ENCODE assay signal across 15 cellular contexts in genomic region chr5:73338201-73339126, GRCh38.
A peak's percentile ranks its signal among the peaks of the same experiment; 100 is the strongest.
DNase-seq lines count a peak whose midpoint lies in the region; ATAC-seq and TF ChIP-seq lines count a peak whose summit lies in the region.
"Had no signal": no experiment of that assay in that cellular context is flagged by ENCODE, and none has a peak within 500 bp of the region (broad histone marks: within the 10 kb centered on the region; RNA-seq: fewer than 3 reads in every experiment).

No MANE protein-coding gene starts in this region.

- no peak for DNase-seq in HEK293T (ENCODE audit: extremely low spot score)
- no peak for DNase-seq in WTC11 (ENCODE audit: low spot score)
- peak; percentile 83 for DNase-seq in iris pigment epithelial cell (ENCODE audit: low read depth)
- no peak for DNase-seq in amygdala (lab: John Stamatoyannopoulos, UW)
- no peak for DNase-seq in GM13977 (ENCODE audit: low spot score)
- DNase-seq: activated CD4-positive, alpha-beta memory T cell treated with anti-CD3 and anti-CD28 coated beads, Interleukin-2, amount 10 ng/mL, durations not matched to agents 7 days and 5 days; activated naive CD8-positive, alpha-beta T cell treated with anti-CD3 and anti-CD28 coated beads, Interleukin-2, amount 10 ng/mL, durations not matched to agents 7 days and 5 days; mesendoderm; NCI-H2029; SIG-M5; spleen had no signal

- TF ChIP-seq CTCF in 22Rv1 (IDR thresholded peaks at IDR 0.05) (no peak), WTC11 (IDR thresholded peaks at IDR 0.05) (no peak), GM13977 (IDR thresholded peaks at IDR 0.05; ENCODE audit: extremely low read depth, insufficient read depth, missing control alignments) (no peak)

- H3K27ac Mint-ChIP-seq in WTC11: no peak overlapping the region
- H3K27ac Mint-ChIP-seq: activated CD4-positive, alpha-beta memory T cell treated with anti-CD3 and anti-CD28 coated beads, Interleukin-2, amount 10 ng/mL, durations not matched to agents 7 days and 5 days; activated naive CD8-positive, alpha-beta T cell treated with anti-CD3 and anti-CD28 coated beads, Interleukin-2, amount 10 ng/mL, durations not matched to agents 7 days and 5 days had no signal

- in situ Hi-C loops in GM13977 (cut with MboI; ENCODE audit: low pct_unique_long_range_greater_than_20kb, low sequenced_read_pairs, unreplicated experiment): no loop called here

- H3K27ac ChIP-seq in 22Rv1: peak overlapping the region; percentile 82
- H3K27ac ChIP-seq: BLaER1, spleen had no signal

- CTCF ChIA-PET in HEK293T (lab: Yijun Ruan, JAX) (interaction anchor here (0.5 kb wide), 1 partner anchor 17 kb away, joined by 3 read pairs; no protein-coding TSS in a partner anchor), WTC11 (lab: Charles Lee) (interaction anchor here (0.6 to 0.8 kb wide), 3 partner anchors 26 to 341 kb away, joined by 3 to 4 read pairs (median 3); no protein-coding TSS in a partner anchor)

- no peak overlapping the region for H3K4me3 Mint-ChIP-seq in WTC11
- H3K4me3 Mint-ChIP-seq: activated CD4-positive, alpha-beta memory T cell treated with anti-CD3 and anti-CD28 coated beads, Interleukin-2, amount 10 ng/mL, durations not matched to agents 7 days and 5 days; activated naive CD8-positive, alpha-beta T cell treated with anti-CD3 and anti-CD28 coated beads, Interleukin-2, amount 10 ng/mL, durations not matched to agents 7 days and 5 days had no signal

- H3K27me3 Mint-ChIP-seq in WTC11 (ENCODE audit: low read depth): peaks cover 6% of the 10 kb centered on the region

- ATAC-seq in WTC11 (peak; percentile 32; the same call in 1 of the 2 replicates), GM19455 (IDR thresholded peaks at IDR 0.05; ENCODE audit: unreplicated experiment) (no peak), GM21367 (IDR thresholded peaks at IDR 0.05; ENCODE audit: unreplicated experiment) (no peak)

- POLR2A ChIA-PET in HEK293T (lab: Yijun Ruan, JAX) (interaction anchor here (0.9 to 1.4 kb wide), 3 partner anchors 9 to 110 kb away, joined by 3 to 8 read pairs (median 4); partner anchors contain the start of gene FOXD1), WTC11 (lab: Charles Lee) (no interaction called here)

- H3K4me1 Mint-ChIP-seq in WTC11: peaks cover 13% of the 10 kb centered on the region
- H3K4me1 Mint-ChIP-seq: activated CD4-positive, alpha-beta memory T cell treated with anti-CD3 and anti-CD28 coated beads, Interleukin-2, amount 10 ng/mL, durations not matched to agents 7 days and 5 days; activated naive CD8-positive, alpha-beta T cell treated with anti-CD3 and anti-CD28 coated beads, Interleukin-2, amount 10 ng/mL, durations not matched to agents 7 days and 5 days had no signal

- H3K36me3 Mint-ChIP-seq in WTC11: no peaks in the 10 kb centered on the region
- H3K36me3 Mint-ChIP-seq: activated naive CD8-positive, alpha-beta T cell treated with anti-CD3 and anti-CD28 coated beads, Interleukin-2, amount 10 ng/mL, durations not matched to agents 7 days and 5 days had no signal

- H3K9me3 Mint-ChIP-seq in WTC11: peaks cover 3% of the 10 kb centered on the region; the same call in 1 of the 2 replicates
- H3K9me3 Mint-ChIP-seq: activated CD4-positive, alpha-beta memory T cell treated with anti-CD3 and anti-CD28 coated beads, Interleukin-2, amount 10 ng/mL, durations not matched to agents 7 days and 5 days; activated naive CD8-positive, alpha-beta T cell treated with anti-CD3 and anti-CD28 coated beads, Interleukin-2, amount 10 ng/mL, durations not matched to agents 7 days and 5 days had no signal

TF ChIP-seq in HEK293T, 16 proteins besides CTCF, POLR2A, EP300 and RAD21:
- no peak for TF ChIP-seq CTBP1 (IDR thresholded peaks at IDR 0.05; ENCODE audit: borderline replicate concordance)
- TF ChIP-seq, protein P1, sequence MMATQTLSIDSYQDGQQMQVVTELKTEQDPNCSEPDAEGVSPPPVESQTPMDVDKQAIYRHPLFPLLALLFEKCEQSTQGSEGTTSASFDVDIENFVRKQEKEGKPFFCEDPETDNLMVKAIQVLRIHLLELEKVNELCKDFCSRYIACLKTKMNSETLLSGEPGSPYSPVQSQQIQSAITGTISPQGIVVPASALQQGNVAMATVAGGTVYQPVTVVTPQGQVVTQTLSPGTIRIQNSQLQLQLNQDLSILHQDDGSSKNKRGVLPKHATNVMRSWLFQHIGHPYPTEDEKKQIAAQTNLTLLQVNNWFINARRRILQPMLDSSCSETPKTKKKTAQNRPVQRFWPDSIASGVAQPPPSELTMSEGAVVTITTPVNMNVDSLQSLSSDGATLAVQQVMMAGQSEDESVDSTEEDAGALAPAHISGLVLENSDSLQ (IDR thresholded peaks at IDR 0.05): 0 out of 2 replicates have a peak, but pooled peaks have one; percentile 7

TF ChIP-seq in WTC11, 78 proteins besides CTCF, POLR2A, EP300 and RAD21 (continues in another document):
- no peak for TF ChIP-seq USF2 (CRISPR knock-in tag; IDR thresholded peaks at IDR 0.05)
- TF ChIP-seq ZBTB21 (CRISPR knock-in tag; IDR thresholded peaks at IDR 0.05; ENCODE audit: borderline replicate concordance): no peak
- no peak for TF ChIP-seq EMX1 (CRISPR knock-in tag; IDR thresholded peaks at IDR 0.05)
- no peak for TF ChIP-seq SOX15 (CRISPR knock-in tag; IDR thresholded peaks at IDR 0.05)
- TF ChIP-seq, protein P2, sequence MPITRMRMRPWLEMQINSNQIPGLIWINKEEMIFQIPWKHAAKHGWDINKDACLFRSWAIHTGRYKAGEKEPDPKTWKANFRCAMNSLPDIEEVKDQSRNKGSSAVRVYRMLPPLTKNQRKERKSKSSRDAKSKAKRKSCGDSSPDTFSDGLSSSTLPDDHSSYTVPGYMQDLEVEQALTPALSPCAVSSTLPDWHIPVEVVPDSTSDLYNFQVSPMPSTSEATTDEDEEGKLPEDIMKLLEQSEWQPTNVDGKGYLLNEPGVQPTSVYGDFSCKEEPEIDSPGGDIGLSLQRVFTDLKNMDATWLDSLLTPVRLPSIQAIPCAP (CRISPR knock-in tag; IDR thresholded peaks at IDR 0.05): no peak
- no peak for TF ChIP-seq IRF2 (CRISPR knock-in tag; IDR thresholded peaks at IDR 0.05; ENCODE audit: borderline replicate concordance, low read depth)
- TF ChIP-seq NFE2L1 (CRISPR knock-in tag; IDR thresholded peaks at IDR 0.05): no peak
- TF ChIP-seq ZBTB43 (CRISPR knock-in tag; IDR thresholded peaks at IDR 0.05): no peak
- TF ChIP-seq USF1 (CRISPR knock-in tag; IDR thresholded peaks at IDR 0.05): no peak
- TF ChIP-seq, protein P3, sequence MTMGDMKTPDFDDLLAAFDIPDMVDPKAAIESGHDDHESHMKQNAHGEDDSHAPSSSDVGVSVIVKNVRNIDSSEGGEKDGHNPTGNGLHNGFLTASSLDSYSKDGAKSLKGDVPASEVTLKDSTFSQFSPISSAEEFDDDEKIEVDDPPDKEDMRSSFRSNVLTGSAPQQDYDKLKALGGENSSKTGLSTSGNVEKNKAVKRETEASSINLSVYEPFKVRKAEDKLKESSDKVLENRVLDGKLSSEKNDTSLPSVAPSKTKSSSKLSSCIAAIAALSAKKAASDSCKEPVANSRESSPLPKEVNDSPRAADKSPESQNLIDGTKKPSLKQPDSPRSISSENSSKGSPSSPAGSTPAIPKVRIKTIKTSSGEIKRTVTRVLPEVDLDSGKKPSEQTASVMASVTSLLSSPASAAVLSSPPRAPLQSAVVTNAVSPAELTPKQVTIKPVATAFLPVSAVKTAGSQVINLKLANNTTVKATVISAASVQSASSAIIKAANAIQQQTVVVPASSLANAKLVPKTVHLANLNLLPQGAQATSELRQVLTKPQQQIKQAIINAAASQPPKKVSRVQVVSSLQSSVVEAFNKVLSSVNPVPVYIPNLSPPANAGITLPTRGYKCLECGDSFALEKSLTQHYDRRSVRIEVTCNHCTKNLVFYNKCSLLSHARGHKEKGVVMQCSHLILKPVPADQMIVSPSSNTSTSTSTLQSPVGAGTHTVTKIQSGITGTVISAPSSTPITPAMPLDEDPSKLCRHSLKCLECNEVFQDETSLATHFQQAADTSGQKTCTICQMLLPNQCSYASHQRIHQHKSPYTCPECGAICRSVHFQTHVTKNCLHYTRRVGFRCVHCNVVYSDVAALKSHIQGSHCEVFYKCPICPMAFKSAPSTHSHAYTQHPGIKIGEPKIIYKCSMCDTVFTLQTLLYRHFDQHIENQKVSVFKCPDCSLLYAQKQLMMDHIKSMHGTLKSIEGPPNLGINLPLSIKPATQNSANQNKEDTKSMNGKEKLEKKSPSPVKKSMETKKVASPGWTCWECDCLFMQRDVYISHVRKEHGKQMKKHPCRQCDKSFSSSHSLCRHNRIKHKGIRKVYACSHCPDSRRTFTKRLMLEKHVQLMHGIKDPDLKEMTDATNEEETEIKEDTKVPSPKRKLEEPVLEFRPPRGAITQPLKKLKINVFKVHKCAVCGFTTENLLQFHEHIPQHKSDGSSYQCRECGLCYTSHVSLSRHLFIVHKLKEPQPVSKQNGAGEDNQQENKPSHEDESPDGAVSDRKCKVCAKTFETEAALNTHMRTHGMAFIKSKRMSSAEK (CRISPR knock-in tag; IDR thresholded peaks at IDR 0.05; ENCODE audit: borderline replicate concordance): no peak
